In the genomic region with DNA sequence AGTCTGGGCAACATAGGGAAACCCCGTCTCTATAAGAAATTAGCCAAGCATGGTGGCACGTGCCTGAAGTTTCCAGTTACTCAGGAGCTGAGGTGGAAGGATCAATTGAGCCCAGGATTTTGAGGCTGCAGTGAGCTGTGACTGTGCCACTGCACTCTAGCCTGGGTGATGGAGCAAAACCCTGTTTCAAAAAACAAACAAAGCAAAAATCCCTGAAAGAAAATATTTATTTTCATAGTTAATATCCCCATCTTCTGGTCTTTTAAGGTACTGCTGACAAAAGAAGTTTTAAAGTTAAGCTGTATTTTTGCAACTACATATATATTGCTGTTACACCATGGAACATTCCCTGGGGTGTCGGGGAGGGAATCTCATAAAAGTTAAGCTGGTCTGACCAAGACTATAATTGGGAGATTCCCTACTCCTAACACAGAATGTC, we compare ENCODE assay signal across 8 cellular contexts. TPM values are rescaled to one million over a fixed set of nuclear protein-coding genes. Genes with fewer than 3 reads are reported as not detected.
DNase-seq lines count a peak whose midpoint lies in the region; TF ChIP-seq lines count a peak whose summit lies in the region.
"Had no signal": no experiment of that assay in that cellular context is flagged by ENCODE, and none has a peak within 500 bp of the region (broad histone marks: within the 10 kb centered on the region; RNA-seq: fewer than 3 reads in every experiment).

No MANE protein-coding gene starts in this region.

- no peaks in the 10 kb centered on the region for H3K4me1 ChIP-seq in Peyer's patch

- TF ChIP-seq CTCF in GM13976 (IDR thresholded peaks at IDR 0.05; ENCODE audit: borderline replicate concordance, control extremely low read depth, extremely low read depth, insufficient read depth, missing control alignments) (peak; percentile 16), Peyer's patch (IDR thresholded peaks at IDR 0.05) (peak in 5 of 6 experiments; percentile 18 to 38 (median 33)), fibroblast of pulmonary artery (IDR thresholded peaks at IDR 0.05; ENCODE audit: low read length, missing control alignments) (peak; percentile 39)

- H3K4me3 ChIP-seq in Peyer's patch = no peak overlapping the region
- no peak overlapping the region for H3K4me3 ChIP-seq in fibroblast of pulmonary artery (replicated peaks; ENCODE audit: low read depth, low read length)

- H3K27me3 ChIP-seq in Peyer's patch = no peaks in the 10 kb centered on the region

- H3K27ac ChIP-seq in Peyer's patch = no peak overlapping the region

- no peaks in the 10 kb centered on the region for H3K36me3 ChIP-seq in Peyer's patch

- in situ Hi-C loops in GM13976 (cut with MboI; ENCODE audit: low sequenced_read_pairs, unreplicated experiment) = no loop called here

- no peak for DNase-seq in GM13976 (ENCODE audit: low spot score)
- DNase-seq in Peyer's patch = no peak
- peak; percentile 39 for DNase-seq in fibroblast of pulmonary artery (ENCODE audit: low read depth)
- DNase-seq in superior temporal gyrus (ENCODE audit: extremely low spot score) = peak; percentile 42
- DNase-seq in NCI-H524 (lab: John Stamatoyannopoulos, UW) = no peak
- no peak for DNase-seq in RPMI8226
- DNase-seq in islet precursor cell = no peak
- DNase-seq: activated T-cell treated with anti-CD3 and anti-CD28 coated beads, Interleukin-2, amount 50 U/mL, for 72 hours had no signal

- no peaks in the 10 kb centered on the region for H3K9me3 ChIP-seq in Peyer's patch

- no peak for TF ChIP-seq POLR2A in Peyer's patch (IDR thresholded peaks at IDR 0.05)

RNA-seq across cellular contexts. Expression of a gene that starts 26.0 kb away (rescaled TPM):
- total RNA-seq in Peyer's patch = 10 to 100 TPM in 2 of 4 donors, 1 to 10 TPM in 2; 8.0 to 12.1 (median 10.3) TPM

Comparison
In these comparisons a context has a peak if more than half of its experiments do, and no peak if none do; other contexts are left out.
1. DNase-seq: peak in fibroblast of pulmonary artery (single experiment) and superior temporal gyrus (single experiment); none in GM13976 (single experiment), Peyer's patch (0 of 3), NCI-H524 (0 of 2), RPMI8226 (single experiment) and islet precursor cell (single experiment).
2. Peak in every context shown above with its lines, with median percentiles within 50 percentile points of each other: CTCF ChIP-seq.